ENCODE assay signal across 16 cellular contexts in the genomic region with DNA sequence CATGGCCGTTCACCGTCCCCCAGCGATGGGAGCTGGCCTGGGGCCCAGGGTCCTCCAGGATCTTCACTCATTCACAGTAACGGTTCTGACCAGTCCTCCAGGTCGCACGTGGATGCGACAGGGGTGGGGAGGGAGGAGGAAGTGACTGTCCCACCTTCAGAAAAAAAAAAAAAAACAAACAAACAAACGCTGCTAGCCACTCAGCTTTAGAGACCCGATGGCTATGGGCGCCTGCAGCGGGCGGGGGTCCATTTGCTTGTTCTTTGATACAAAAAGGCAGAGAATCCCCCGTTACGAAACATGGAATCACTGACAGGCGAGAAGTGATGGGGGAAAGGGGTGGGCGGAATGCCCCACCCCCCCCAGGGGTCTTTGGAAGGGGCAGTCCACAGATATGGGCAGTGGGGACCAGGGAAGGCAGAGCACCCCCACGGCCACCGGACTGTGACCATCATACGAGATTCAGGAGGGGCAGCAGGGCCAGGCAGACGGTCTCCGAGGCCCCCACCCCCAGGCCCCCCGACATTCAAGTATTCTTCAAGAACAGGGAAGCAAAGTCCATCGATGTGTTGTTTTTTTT. TPM values are rescaled to one million over a fixed set of nuclear protein-coding genes. Genes with fewer than 3 reads are reported as not detected.
A peak's percentile ranks its signal among the peaks of the same experiment; 100 is the strongest.
DNase-seq lines count a peak whose midpoint lies in the region; ATAC-seq and TF ChIP-seq lines count a peak whose summit lies in the region.
"Had no signal": no experiment of that assay in that cellular context is flagged by ENCODE, and none has a peak within 500 bp of the region (broad histone marks: within the 10 kb centered on the region; RNA-seq: fewer than 3 reads in every experiment).

No MANE protein-coding gene starts in this region.

- DNase-seq in natural killer cell (no peak), WTC11 (ENCODE audit: low spot score) (no peak), nephron progenitor cell (no peak), posterior cingulate gyrus (no peak), Kasumi-1 (lab: John Stamatoyannopoulos, UW) (no peak), pons (ENCODE audit: low spot score) (no peak)
- DNase-seq in natural killer cell treated with Interleukin-12 subunit alpha and Interleukin-12 subunit beta and Interleukin-15 and Interleukin-18, amount 100 ng/mL, for 72 hours (ENCODE audit: low spot score), result no peak
- no peak for DNase-seq in stimulated activated CD4-positive, alpha-beta T cell treated with anti-CD3 and anti-CD28 coated beads, Interleukin-2, amount 100 ng/mL, for 48 hours
- DNase-seq: activated T-cell treated with anti-CD3 and anti-CD28 coated beads, Interleukin-2, amount 50 U/mL, for 72 hours; foreskin keratinocyte; KBM-7; NCI-H1105 treated with DMSO at 0.1 percent for 48 hours; NK-92 treated with Interleukin-12 subunit alpha and Interleukin-12 subunit beta, amount 100 ng/mL, for 24 hours; occipital lobe; stimulated activated naive CD8-positive, alpha-beta T cell treated with anti-CD3 and anti-CD28 coated beads, Interleukin-15, amount 100 ng/mL, for 72 hours; T1000 had no signal

- TF ChIP-seq CTCF in natural killer cell (IDR thresholded peaks at IDR 0.05) (no peak), WTC11 (IDR thresholded peaks at IDR 0.05) (no peak), nephron progenitor cell (IDR thresholded peaks at IDR 0.05) (no peak)

- H3K4me1 Mint-ChIP-seq in natural killer cell, result peaks cover 16 to 36% of the 10 kb centered on the region in 2 donors
- H3K4me1 Mint-ChIP-seq in natural killer cell treated with Interleukin-12 subunit alpha and Interleukin-12 subunit beta and Interleukin-15 and Interleukin-18, amount 100 ng/mL, for 72 hours (ENCODE audit: low read depth in 2 of 2), result peaks cover 7 to 15% of the 10 kb centered on the region in 2 donors
- peaks cover 8% of the 10 kb centered on the region for H3K4me1 Mint-ChIP-seq in WTC11
- H3K4me1 Mint-ChIP-seq in nephron progenitor cell, result peaks cover 27% of the 10 kb centered on the region

- POLR2A ChIA-PET in WTC11 (lab: Charles Lee), result interaction anchor here (0.6 to 1.0 kb wide), 3 partner anchors 14 to 401 kb away, joined by 3 read pairs; no protein-coding TSS in a partner anchor

- peak overlapping the region; percentile 25 for H3K4me3 Mint-ChIP-seq in natural killer cell
- H3K4me3 Mint-ChIP-seq in natural killer cell treated with Interleukin-12 subunit alpha and Interleukin-12 subunit beta and Interleukin-15 and Interleukin-18, amount 100 ng/mL, for 72 hours, result no peak overlapping the region
- H3K4me3 Mint-ChIP-seq in WTC11, result no peak overlapping the region
- H3K4me3 Mint-ChIP-seq in nephron progenitor cell, result peak overlapping the region; percentile 34
- H3K4me3 Mint-ChIP-seq: activated T-cell treated with anti-CD3 and anti-CD28 coated beads, Interleukin-2, amount 50 U/mL, for 72 hours; stimulated activated naive CD8-positive, alpha-beta T cell treated with anti-CD3 and anti-CD28 coated beads, Interleukin-15, amount 100 ng/mL, for 72 hours had no signal

- H3K27ac Mint-ChIP-seq in natural killer cell (peak overlapping the region; percentile 61 to 85), WTC11 (peak overlapping the region; percentile 49; the same call in 1 of the 2 replicates), nephron progenitor cell (peak overlapping the region; percentile 91)
- no peak overlapping the region for H3K27ac Mint-ChIP-seq in natural killer cell treated with Interleukin-12 subunit alpha and Interleukin-12 subunit beta and Interleukin-15 and Interleukin-18, amount 100 ng/mL, for 72 hours
- H3K27ac Mint-ChIP-seq: activated T-cell treated with anti-CD3 and anti-CD28 coated beads, Interleukin-2, amount 50 U/mL, for 72 hours had no signal

- CTCF ChIA-PET in WTC11 (lab: Charles Lee), result interaction anchor here (0.6 kb wide), 1 partner anchor 108 kb away, joined by 3 read pairs; no protein-coding TSS in a partner anchor

- H3K36me3 Mint-ChIP-seq in natural killer cell, result no peaks in the 10 kb centered on the region
- no peaks in the 10 kb centered on the region for H3K36me3 Mint-ChIP-seq in natural killer cell treated with Interleukin-12 subunit alpha and Interleukin-12 subunit beta and Interleukin-15 and Interleukin-18, amount 100 ng/mL, for 72 hours
- H3K36me3 Mint-ChIP-seq in WTC11, result peaks cover 6% of the 10 kb centered on the region; the same call in 1 of the 2 replicates
- no peaks in the 10 kb centered on the region for H3K36me3 Mint-ChIP-seq in nephron progenitor cell (ENCODE audit: low read depth)

- no peak for ATAC-seq in natural killer cell
- no peak for ATAC-seq in natural killer cell treated with Interleukin-12 subunit alpha and Interleukin-12 subunit beta and Interleukin-15 and Interleukin-18, amount 100 ng/mL, for 72 hours
- no peak for ATAC-seq in WTC11
- ATAC-seq: activated T-cell treated with anti-CD3 and anti-CD28 coated beads, Interleukin-2, amount 50 U/mL, for 72 hours; foreskin keratinocyte; stimulated activated naive CD8-positive, alpha-beta T cell treated with anti-CD3 and anti-CD28 coated beads, Interleukin-15, amount 100 ng/mL, for 72 hours had no signal

- no peaks in the 10 kb centered on the region for H3K27me3 Mint-ChIP-seq in natural killer cell (ENCODE audit: low read depth in 2 of 2)
- H3K27me3 Mint-ChIP-seq in natural killer cell treated with Interleukin-12 subunit alpha and Interleukin-12 subunit beta and Interleukin-15 and Interleukin-18, amount 100 ng/mL, for 72 hours, result no peaks in the 10 kb centered on the region
- H3K27me3 Mint-ChIP-seq in WTC11 (ENCODE audit: low read depth), result peaks cover 2% of the 10 kb centered on the region; the same call in 1 of the 2 replicates
- peaks cover 3% of the 10 kb centered on the region for H3K27me3 Mint-ChIP-seq in nephron progenitor cell (ENCODE audit: low read depth, poor library complexity)
- H3K27me3 Mint-ChIP-seq: stimulated activated naive CD8-positive, alpha-beta T cell treated with anti-CD3 and anti-CD28 coated beads, Interleukin-15, amount 100 ng/mL, for 72 hours had no signal

- H3K9me3 Mint-ChIP-seq in natural killer cell (no peaks in the 10 kb centered on the region), WTC11 (0 out of 2 replicates have a peak, but pooled peaks cover 4% of the 10 kb centered on the region), nephron progenitor cell (peaks cover 7% of the 10 kb centered on the region)
- no peaks in the 10 kb centered on the region for H3K9me3 Mint-ChIP-seq in natural killer cell treated with Interleukin-12 subunit alpha and Interleukin-12 subunit beta and Interleukin-15 and Interleukin-18, amount 100 ng/mL, for 72 hours

- intact Hi-C loops in natural killer cell (cut with micrococcal nuclease), result no loop called here
- intact Hi-C loops in posterior cingulate gyrus (cut with DNase I), result no loop called here

TF ChIP-seq in WTC11, 78 proteins besides CTCF, POLR2A, EP300 and RAD21 (continues in another document):
- TF ChIP-seq MXD4 (CRISPR knock-in tag; IDR thresholded peaks at IDR 0.05; ENCODE audit: borderline replicate concordance) (no peak), JAZF1 (CRISPR knock-in tag; IDR thresholded peaks at IDR 0.05) (no peak), NR3C1 (CRISPR knock-in tag; conservative IDR thresholded peaks at IDR 0.05; ENCODE audit: low read depth) (no peak), PRRX2 (CRISPR knock-in tag; IDR thresholded peaks at IDR 0.05) (no peak), CREB1 (CRISPR knock-in tag; IDR thresholded peaks at IDR 0.05) (no peak), ZNF423 (CRISPR knock-in tag; IDR thresholded peaks at IDR 0.05) (no peak), ZNF281 (CRISPR knock-in tag; IDR thresholded peaks at IDR 0.05) (no peak), RORB (CRISPR knock-in tag; IDR thresholded peaks at IDR 0.05) (no peak), GTF2I (CRISPR knock-in tag; conservative IDR thresholded peaks at IDR 0.05) (no peak)

RNA-seq across cellular contexts. Expression of gene MKNK2, which starts 13.3 kb away (rescaled TPM):
- total RNA-seq in natural killer cell (100 to 1,000 TPM; 259 to 389 (median 322) TPM), WTC11 (2021) (150 to 165 TPM (median 163 TPM) in 3 replicates)
- total RNA-seq in natural killer cell treated with Interleukin-12 subunit alpha and Interleukin-12 subunit beta and Interleukin-15 and Interleukin-18, amount 100 ng/mL, for 72 hours, result 100 to 1,000 TPM; 303 to 308 TPM

RNA-seq across cellular contexts. Expression of gene BTBD2, which starts 22.3 kb away (rescaled TPM):
- total RNA-seq in natural killer cell, result 10 to 100 TPM; 47.6 to 57.0 (median 53.4) TPM
- total RNA-seq in natural killer cell treated with Interleukin-12 subunit alpha and Interleukin-12 subunit beta and Interleukin-15 and Interleukin-18, amount 100 ng/mL, for 72 hours, result 10 to 100 TPM; 19.9 to 23.0 TPM
- total RNA-seq in WTC11 (2021), result 106 to 148 TPM (median 145 TPM) in 3 replicates

RNA-seq across cellular contexts. Expression of gene MOB3A, which starts 58.4 kb away (rescaled TPM):
- total RNA-seq in natural killer cell (100 to 1,000 TPM; 239 to 314 (median 246) TPM), WTC11 (2021) (8.1 to 9.8 TPM (median 9.6 TPM) in 3 replicates)
- total RNA-seq in natural killer cell treated with Interleukin-12 subunit alpha and Interleukin-12 subunit beta and Interleukin-15 and Interleukin-18, amount 100 ng/mL, for 72 hours, result 100 to 1,000 TPM; 180 to 212 TPM

RNA-seq across cellular contexts. Expression of gene IZUMO4, which starts 58.9 kb away (rescaled TPM):
- total RNA-seq in natural killer cell (1 to 10 TPM; 3.3 to 7.6 (median 7.1) TPM), WTC11 (2021) (0.73 to 1.9 TPM (median 1.8 TPM) in 3 replicates)
- total RNA-seq in natural killer cell treated with Interleukin-12 subunit alpha and Interleukin-12 subunit beta and Interleukin-15 and Interleukin-18, amount 100 ng/mL, for 72 hours, result 1 to 10 TPM; 5.7 to 5.9 TPM

Comparison
In these comparisons a context has a peak if more than half of its experiments do, and no peak if none do; other contexts are left out.
1. H3K27ac Mint-ChIP-seq: peak in natural killer cell (2 of 2), WTC11 (single experiment) and nephron progenitor cell (single experiment); none in natural killer cell treated with Interleukin-12 subunit alpha and Interleukin-12 subunit beta and Interleukin-15 and Interleukin-18, amount 100 ng/mL, for 72 hours (0 of 2).
2. H3K4me3 Mint-ChIP-seq: peak in natural killer cell (single experiment) and nephron progenitor cell (single experiment); none in natural killer cell treated with Interleukin-12 subunit alpha and Interleukin-12 subunit beta and Interleukin-15 and Interleukin-18, amount 100 ng/mL, for 72 hours (single experiment) and WTC11 (single experiment).
3. RNA of gene MOB3A, which starts 58.4 kb away (total RNA-seq): 239 to 314 TPM in natural killer cell and 180 to 212 TPM in natural killer cell treated with Interleukin-12 subunit alpha and Interleukin-12 subunit beta and Interleukin-15 and Interleukin-18, amount 100 ng/mL, for 72 hours; 8.1 to 9.8 TPM in WTC11; every median in the first group is over 10 times any median in the second.